13 cellular contexts compared by ENCODE assay signal in genomic region chr11:128379587-128380279, GRCh38.
DNase-seq lines count a peak whose midpoint lies in the region; ATAC-seq and TF ChIP-seq lines count a peak whose summit lies in the region.
"Had no signal": no experiment of that assay in that cellular context is flagged by ENCODE, and none has a peak within 500 bp of the region (broad histone marks: within the 10 kb centered on the region; RNA-seq: fewer than 3 reads in every experiment).

No MANE protein-coding gene starts in this region.

- H3K4me1 Mint-ChIP-seq in activated naive CD4-positive, alpha-beta T cell treated with anti-CD3 and anti-CD28 coated beads for 36 hours (ENCODE audit: low read depth), result peaks cover 37% of the 10 kb centered on the region
- H3K4me1 Mint-ChIP-seq in Caco-2 (ENCODE audit: low read depth, unreplicated experiment), result no peaks in the 10 kb centered on the region
- H3K4me1 Mint-ChIP-seq: endodermal cell had no signal

- H3K9me3 ChIP-seq in DND-41 (ENCODE audit: insufficient read depth, low read length, severe bottlenecking) (peaks cover 15% of the 10 kb centered on the region), trophoblast cell (ENCODE audit: insufficient read depth, low read depth, low read length) (no peaks in the 10 kb centered on the region), Caco-2 (peaks cover 10% of the 10 kb centered on the region)

- H3K27ac ChIP-seq in DND-41 (ENCODE audit: low read length), result no peak overlapping the region
- H3K27ac ChIP-seq in trophoblast cell (ENCODE audit: low read depth, low read length), result peak overlapping the region; percentile 35
- H3K27ac ChIP-seq: BLaER1, heart left ventricle had no signal

- no peak overlapping the region for H2BK12ac ChIP-seq in trophoblast cell (ENCODE audit: low read length)

- H3K36me3 ChIP-seq in DND-41 (ENCODE audit: insufficient read depth, low read length) (no peaks in the 10 kb centered on the region), trophoblast cell (ENCODE audit: control insufficient read depth in 1 of 2, insufficient read depth in 2 of 2, low read length in 2 of 2) (no peaks in the 10 kb centered on the region), Caco-2 (ENCODE audit: control insufficient read depth, insufficient read depth, low read length) (no peaks in the 10 kb centered on the region)
- H3K36me3 ChIP-seq: BLaER1, heart left ventricle had no signal

- H4K20me1 ChIP-seq in DND-41 (ENCODE audit: insufficient read depth, low read length), result no peaks in the 10 kb centered on the region
- H4K20me1 ChIP-seq: BLaER1 had no signal

- whole genome bisulfite sequencing in trophoblast cell (ENCODE audit: extremely low coverage, insufficient coverage, insufficient read length), result no CpG with 5 or more reads among the region's 2 CpGs

- CTCF ChIA-PET in activated naive CD4-positive, alpha-beta T cell treated with anti-CD3 and anti-CD28 coated beads for 36 hours (lab: Charles Lee), result no interaction called here
- CTCF ChIA-PET in Caco-2 (lab: Charles Lee), result no interaction called here

- no peak overlapping the region for H2AK5ac ChIP-seq in trophoblast cell (ENCODE audit: low read length)

- in situ Hi-C loops in GM13977 (cut with MboI; ENCODE audit: low pct_unique_long_range_greater_than_20kb, low sequenced_read_pairs, unreplicated experiment), result no loop called here

- no peaks in the 10 kb centered on the region for H3K27me3 Mint-ChIP-seq in activated naive CD4-positive, alpha-beta T cell treated with anti-CD3 and anti-CD28 coated beads for 36 hours (ENCODE audit: low read depth)
- H3K27me3 Mint-ChIP-seq in Caco-2 (ENCODE audit: insufficient read depth, unreplicated experiment), result peaks cover under 1% of the 10 kb centered on the region

- H4K12ac ChIP-seq in trophoblast cell (ENCODE audit: low read depth, low read length), result no peak overlapping the region

- H3K4ac ChIP-seq in trophoblast cell (ENCODE audit: low read depth, low read length), result no peak overlapping the region

- no peak overlapping the region for H2AFZ ChIP-seq in DND-41 (ENCODE audit: low read depth, low read length)
- H2AFZ ChIP-seq in trophoblast cell (ENCODE audit: insufficient read depth, low read length, poor library complexity), result no peak overlapping the region

- ATAC-seq in DND-41 (ENCODE audit: insufficient read depth, low read depth), result peak; percentile 84
- peak; percentile 51; the same call in 2 of the 3 replicates for ATAC-seq in SK-N-SH treated with all-trans-retinoic acid at 6 μM for 48 hours
- no peak for ATAC-seq in HG03571 (IDR thresholded peaks at IDR 0.05; ENCODE audit: unreplicated experiment)
- ATAC-seq: heart left ventricle, left ventricle myocardium superior had no signal

- peaks cover 7% of the 10 kb centered on the region for H3K79me1 ChIP-seq in trophoblast cell (ENCODE audit: low read length)

- no peak overlapping the region for H3K14ac ChIP-seq in trophoblast cell (ENCODE audit: low read length)

- H3K23ac ChIP-seq in trophoblast cell (ENCODE audit: low read length), result no peak overlapping the region

- peak overlapping the region; percentile 61 for H3K27ac Mint-ChIP-seq in activated naive CD4-positive, alpha-beta T cell treated with anti-CD3 and anti-CD28 coated beads for 36 hours
- H3K27ac Mint-ChIP-seq in Caco-2 (ENCODE audit: unreplicated experiment), result no peak overlapping the region
- H3K27ac Mint-ChIP-seq: endodermal cell had no signal

- H3K9ac ChIP-seq in DND-41 (ENCODE audit: low read depth, low read length), result no peak overlapping the region
- no peak overlapping the region for H3K9ac ChIP-seq in trophoblast cell (ENCODE audit: low read length)
- H3K9ac ChIP-seq: BLaER1 had no signal

- no peaks in the 10 kb centered on the region for H3K79me2 ChIP-seq in DND-41 (ENCODE audit: insufficient read depth, low read length)
- H3K79me2 ChIP-seq in trophoblast cell (ENCODE audit: control insufficient read depth, insufficient read depth, low read length, poor library complexity), result no peaks in the 10 kb centered on the region

- H3K9me3 Mint-ChIP-seq in activated naive CD4-positive, alpha-beta T cell treated with anti-CD3 and anti-CD28 coated beads for 36 hours, result peaks cover 11% of the 10 kb centered on the region
- H3K9me3 Mint-ChIP-seq in Caco-2 (ENCODE audit: unreplicated experiment), result peaks cover 29% of the 10 kb centered on the region

- no peak overlapping the region for H3K18ac ChIP-seq in trophoblast cell (ENCODE audit: low read length)

- H2BK120ac ChIP-seq in trophoblast cell (ENCODE audit: insufficient read depth, low read length, poor library complexity), result no peak overlapping the region

- no peak overlapping the region for H2BK5ac ChIP-seq in trophoblast cell (ENCODE audit: low read depth, low read length, poor library complexity)

- no peaks in the 10 kb centered on the region for H3K27me3 ChIP-seq in DND-41 (ENCODE audit: insufficient read depth, low read length, poor library complexity)
- H3K27me3 ChIP-seq in trophoblast cell (ENCODE audit: insufficient read depth, low read length), result no peaks in the 10 kb centered on the region
- H3K27me3 ChIP-seq in Caco-2 (replicated peaks; ENCODE audit: control insufficient read depth, insufficient read depth, low read length), result no peaks in the 10 kb centered on the region
- H3K27me3 ChIP-seq: BLaER1, heart left ventricle had no signal

- no peak overlapping the region for H3K4me3 Mint-ChIP-seq in activated naive CD4-positive, alpha-beta T cell treated with anti-CD3 and anti-CD28 coated beads for 36 hours
- no peak overlapping the region for H3K4me3 Mint-ChIP-seq in Caco-2 (ENCODE audit: unreplicated experiment)
- H3K4me3 Mint-ChIP-seq: endodermal cell had no signal

- DNase-seq in DND-41 (peak; percentile 27), trophoblast cell (no peak), Caco-2 (no peak), GM13977 (ENCODE audit: low spot score) (no peak), GF-D8 (lab: John Stamatoyannopoulos, UW) (no peak)
- DNase-seq in activated naive CD4-positive, alpha-beta T cell treated with anti-CD3 and anti-CD28 coated beads for 36 hours, result peak; percentile 56
- DNase-seq: amygdala, endodermal cell, heart left ventricle, left ventricle myocardium superior had no signal

- H4K91ac ChIP-seq in trophoblast cell (ENCODE audit: low read depth, low read length), result no peak overlapping the region

- POLR2A ChIA-PET in Caco-2 (lab: Charles Lee), result no interaction called here

- intact Hi-C loops in activated naive CD4-positive, alpha-beta T cell treated with anti-CD3 and anti-CD28 coated beads for 36 hours (cut with micrococcal nuclease), result loop anchor here (1.0 to 2.0 kb wide), 5 partner anchors 19 to 90 kb away; no protein-coding TSS in a partner anchor
- intact Hi-C loops in Caco-2 (cut with micrococcal nuclease; ENCODE audit: unreplicated experiment), result no loop called here

- H3K4me1 ChIP-seq in DND-41 (ENCODE audit: insufficient read depth, low read length), result peaks cover 24% of the 10 kb centered on the region
- peaks cover 0 to 2% of the 10 kb centered on the region in 2 experiments for H3K4me1 ChIP-seq in trophoblast cell (ENCODE audit: control insufficient read depth in 1 of 2, insufficient read depth in 2 of 2, low read length in 2 of 2)
- H3K4me1 ChIP-seq in Caco-2, result no peaks in the 10 kb centered on the region
- H3K4me1 ChIP-seq: BLaER1, heart left ventricle had no signal

- peaks cover 4% of the 10 kb centered on the region for H3K36me3 Mint-ChIP-seq in activated naive CD4-positive, alpha-beta T cell treated with anti-CD3 and anti-CD28 coated beads for 36 hours (ENCODE audit: low read depth)
- H3K36me3 Mint-ChIP-seq in Caco-2 (ENCODE audit: insufficient read depth, unreplicated experiment), result no peaks in the 10 kb centered on the region

- H3K4me2 ChIP-seq in DND-41 (ENCODE audit: insufficient read depth, low read length) (no peak overlapping the region), trophoblast cell (ENCODE audit: low read length) (no peak overlapping the region)
- H3K4me2 ChIP-seq: BLaER1 had no signal

- TF ChIP-seq CTCF in DND-41 (IDR thresholded peaks at IDR 0.05; ENCODE audit: borderline replicate concordance, extremely low read depth, low read length, poor library complexity, severe bottlenecking), result no peak
- no peak for TF ChIP-seq CTCF in Caco-2 (IDR thresholded peaks at IDR 0.05; ENCODE audit: insufficient read depth in 1 of 2, low read depth in 1 of 2, low read length in 1 of 2, severe bottlenecking in 1 of 2, unreplicated experiment in 1 of 2)
- no peak for TF ChIP-seq CTCF in GM13977 (IDR thresholded peaks at IDR 0.05; ENCODE audit: extremely low read depth, insufficient read depth, missing control alignments)

- H3K4me3 ChIP-seq in DND-41 (ENCODE audit: low read depth in 1 of 2, low read length in 2 of 2) (no peak overlapping the region), trophoblast cell (ENCODE audit: low read depth, low read length) (no peak overlapping the region), Caco-2 (ENCODE audit: low read depth, low read length) (no peak overlapping the region)
- H3K4me3 ChIP-seq: BLaER1, heart left ventricle had no signal

- BruUV-seq in Caco-2 (replicated peaks; lab: Mats Ljungman, UMichigan), result no TSS peak

- no peak overlapping the region for H4K8ac ChIP-seq in trophoblast cell (ENCODE audit: low read depth, low read length)

TF ChIP-seq in SK-N-SH treated with all-trans-retinoic acid at 6 μM for 48 hours, 23 proteins besides CTCF, POLR2A, EP300 and RAD21:
- no peak for TF ChIP-seq OSR1 (CRISPR knock-in tag; IDR thresholded peaks at IDR 0.05)

Comparison
In these comparisons a context has a peak if more than half of its experiments do, and no peak if none do; other contexts are left out.
1. DNase-seq: peak in DND-41 (single experiment) and activated naive CD4-positive, alpha-beta T cell treated with anti-CD3 and anti-CD28 coated beads for 36 hours (single experiment); none in trophoblast cell (0 of 2), Caco-2 (0 of 2), GM13977 (single experiment) and GF-D8 (single experiment).